Comparison of ENCODE assay signal across 27 cellular contexts in the genomic region with DNA sequence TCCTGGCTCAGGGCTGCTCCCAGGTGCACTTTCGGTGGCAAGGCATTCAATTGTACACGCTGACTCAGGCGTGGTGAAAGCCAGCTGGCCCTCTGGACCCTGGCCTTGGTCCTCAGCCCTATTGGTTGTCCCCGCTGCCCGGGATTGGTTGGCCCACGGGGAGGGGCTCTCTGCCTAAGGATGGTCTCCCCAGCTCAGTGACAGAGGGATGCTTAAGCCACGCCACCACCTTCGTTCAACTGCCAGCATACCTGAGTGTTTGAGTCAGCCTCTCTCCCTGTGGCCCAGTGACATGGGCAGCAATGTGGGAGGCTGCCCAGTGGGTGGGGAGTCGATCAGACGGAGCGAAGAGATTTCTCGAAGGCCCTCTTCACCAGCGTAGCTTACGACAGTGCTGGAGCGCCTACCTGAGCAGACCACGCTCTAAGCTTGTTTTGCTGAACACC. TPM values are rescaled to one million over a fixed set of nuclear protein-coding genes. Genes with fewer than 3 reads are reported as not detected.
DNase-seq lines count a peak whose midpoint lies in the region; ATAC-seq, FAIRE-seq and TF ChIP-seq lines count a peak whose summit lies in the region.
"Had no signal": no experiment of that assay in that cellular context is flagged by ENCODE, and none has a peak within 500 bp of the region (broad histone marks: within the 10 kb centered on the region; RNA-seq: fewer than 3 reads in every experiment).

No MANE protein-coding gene starts in this region.

- ATAC-seq in GM18498 (IDR thresholded peaks at IDR 0.05; ENCODE audit: unreplicated experiment) = no peak
- ATAC-seq: activated CD8-positive, alpha-beta T cell treated with anti-CD3 and anti-CD28 coated beads for 36 hours; activated naive CD8-positive, alpha-beta T cell treated with anti-CD3 and anti-CD28 coated beads, Interleukin-2, amount 50 U/mL, for 24 hours; naive thymus-derived CD8-positive, alpha-beta T cell; T-cell had no signal

- no peak overlapping the region for H2BK120ac ChIP-seq in trophoblast cell (ENCODE audit: insufficient read depth, low read length, poor library complexity)

- intact Hi-C loops in CD14-positive monocyte (cut with micrococcal nuclease) = no loop called here

- H3K27ac ChIP-seq in trophoblast cell (ENCODE audit: low read depth, low read length) = no peak overlapping the region
- H3K27ac ChIP-seq: dorsolateral prefrontal cortex, transverse colon had no signal

- H3K36me3 Mint-ChIP-seq in CD14-positive monocyte = peaks cover 3 to 11% of the 10 kb centered on the region in 2 donors
- H3K36me3 Mint-ChIP-seq: T-cell had no signal

- H3K4me1 Mint-ChIP-seq in CD14-positive monocyte = peaks cover 74% of the 10 kb centered on the region

- H2BK5ac ChIP-seq in trophoblast cell (ENCODE audit: low read depth, low read length, poor library complexity) = no peak overlapping the region

- H4K12ac ChIP-seq in trophoblast cell (ENCODE audit: low read depth, low read length) = no peak overlapping the region

- H3K36me3 ChIP-seq in trophoblast cell (ENCODE audit: control insufficient read depth in 1 of 2, insufficient read depth in 2 of 2, low read length in 2 of 2) (no peaks in the 10 kb centered on the region), MG63 (no peaks in the 10 kb centered on the region)
- H3K36me3 ChIP-seq: transverse colon had no signal

- H2AFZ ChIP-seq in trophoblast cell (ENCODE audit: insufficient read depth, low read length, poor library complexity) = no peak overlapping the region

- H3K23ac ChIP-seq in trophoblast cell (ENCODE audit: low read length) = no peak overlapping the region

- H3K18ac ChIP-seq in trophoblast cell (ENCODE audit: low read length) = no peak overlapping the region

- H3K4ac ChIP-seq in trophoblast cell (ENCODE audit: low read depth, low read length) = no peak overlapping the region

- H3K4me1 ChIP-seq in trophoblast cell (ENCODE audit: control insufficient read depth in 1 of 2, insufficient read depth in 2 of 2, low read length in 2 of 2) = peaks cover 18 to 20% of the 10 kb centered on the region in 2 experiments

- H3K9ac ChIP-seq in trophoblast cell (ENCODE audit: low read length) = no peak overlapping the region

- no peak overlapping the region for H3K4me2 ChIP-seq in trophoblast cell (ENCODE audit: low read length)

- H3K4me3 Mint-ChIP-seq in CD14-positive monocyte = no peak overlapping the region
- H3K4me3 Mint-ChIP-seq: activated CD8-positive, alpha-beta T cell treated with anti-CD3 and anti-CD28 coated beads for 36 hours; naive thymus-derived CD8-positive, alpha-beta T cell; stimulated activated naive CD8-positive, alpha-beta T cell treated with anti-CD3 and anti-CD28 coated beads, Interleukin-15, Interleukin-2, amounts not matched to agents 100 ng/mL and 50 ng/mL, for 24 hours; T-cell had no signal

- no peak overlapping the region for H4K8ac ChIP-seq in trophoblast cell (ENCODE audit: low read depth, low read length)

- TF ChIP-seq CTCF in CD14-positive monocyte (IDR thresholded peaks at IDR 0.05) = no peak

- H3K27me3 ChIP-seq in trophoblast cell (ENCODE audit: insufficient read depth, low read length) (no peaks in the 10 kb centered on the region), MG63 (no peaks in the 10 kb centered on the region)
- H3K27me3 ChIP-seq: transverse colon had no signal

- no peak overlapping the region for H4K91ac ChIP-seq in trophoblast cell (ENCODE audit: low read depth, low read length)

- H3K27ac Mint-ChIP-seq in CD14-positive monocyte = peak overlapping the region in 5 of 7 donors; percentile 8 to 92 (median 68)
- H3K27ac Mint-ChIP-seq: activated CD8-positive, alpha-beta T cell treated with anti-CD3 and anti-CD28 coated beads for 36 hours; T-cell had no signal

- H2AK5ac ChIP-seq in trophoblast cell (ENCODE audit: low read length) = peak overlapping the region; percentile 27

- H3K14ac ChIP-seq in trophoblast cell (ENCODE audit: low read length) = no peak overlapping the region

- no peak overlapping the region for H3K4me3 ChIP-seq in trophoblast cell (ENCODE audit: low read depth, low read length)
- H3K4me3 ChIP-seq in MG63 = no peak overlapping the region
- H3K4me3 ChIP-seq: dorsolateral prefrontal cortex, transverse colon had no signal

- H3K27me3 Mint-ChIP-seq in CD14-positive monocyte (ENCODE audit: low read depth in 3 of 3) = peaks cover 0 to 8% (median 2%) of the 10 kb centered on the region in 3 donors
- H3K27me3 Mint-ChIP-seq: activated CD8-positive, alpha-beta T cell treated with anti-CD3 and anti-CD28 coated beads for 36 hours; activated naive CD8-positive, alpha-beta T cell treated with anti-CD3 and anti-CD28 coated beads, Interleukin-2, amount 50 U/mL, for 24 hours; B cell; naive thymus-derived CD8-positive, alpha-beta T cell; stimulated activated naive CD8-positive, alpha-beta T cell treated with anti-CD3 and anti-CD28 coated beads, Interleukin-15, Interleukin-2, amounts not matched to agents 100 ng/mL and 50 ng/mL, for 24 hours had no signal

- DNase-seq in CD14-positive monocyte (ENCODE audit: low spot score) = no peak
- DNase-seq in HT-29 (ENCODE audit: low spot score) = peak; percentile 29
- peak; percentile 27 for DNase-seq in kidney glomerular epithelial cell (lab: John Stamatoyannopoulos, UW)
- DNase-seq in trophoblast cell = peak in 1 of 2 donors; percentile 51
- no peak for DNase-seq in MG63
- no peak for DNase-seq in frontal cortex (ENCODE audit: low spot score in 2 of 2)
- DNase-seq in T-helper 9 cell = no peak
- DNase-seq: activated CD4-positive, CD25-positive, alpha-beta regulatory T cell treated with anti-CD3 and anti-CD28 coated beads, Interleukin-2, amount 50 U/mL, for 72 hours; activated CD8-positive, alpha-beta T cell treated with anti-CD3 and anti-CD28 coated beads for 36 hours; activated gamma-delta T cell; activated naive CD8-positive, alpha-beta T cell treated with anti-CD3 and anti-CD28 coated beads, Interleukin-2, amount 50 U/mL, for 24 hours; COR-L47; IMR-90; left cardiac atrium; naive thymus-derived CD8-positive, alpha-beta T cell; NCI-H1417 treated with DMSO at 0.1 percent for 48 hours; NCI-H2081 treated with DMSO at 0.1 percent for 48 hours; retina; SIG-M5; T-cell; transverse colon had no signal

- H3K9me3 ChIP-seq in trophoblast cell (ENCODE audit: insufficient read depth, low read depth, low read length) (no peaks in the 10 kb centered on the region), MG63 (no peaks in the 10 kb centered on the region)
- H3K9me3 ChIP-seq: transverse colon had no signal

- peaks cover 9% of the 10 kb centered on the region for H3K79me1 ChIP-seq in trophoblast cell (ENCODE audit: low read length)

- H3K9me3 Mint-ChIP-seq in CD14-positive monocyte = peaks cover 0 to 5% (median 0%) of the 10 kb centered on the region in 7 donors
- H3K9me3 Mint-ChIP-seq: activated CD8-positive, alpha-beta T cell treated with anti-CD3 and anti-CD28 coated beads for 36 hours; activated naive CD8-positive, alpha-beta T cell treated with anti-CD3 and anti-CD28 coated beads, Interleukin-2, amount 50 U/mL, for 24 hours; naive thymus-derived CD8-positive, alpha-beta T cell; stimulated activated naive CD8-positive, alpha-beta T cell treated with anti-CD3 and anti-CD28 coated beads, Interleukin-15, Interleukin-2, amounts not matched to agents 100 ng/mL and 50 ng/mL, for 24 hours; T-cell had no signal

- FAIRE-seq in frontal cortex (lab: Jason Lieb, UNC) = no peak
- FAIRE-seq: A204.1, GM12892 had no signal

- H3K79me2 ChIP-seq in trophoblast cell (ENCODE audit: control insufficient read depth, insufficient read depth, low read length, poor library complexity) = no peaks in the 10 kb centered on the region

- H2BK12ac ChIP-seq in trophoblast cell (ENCODE audit: low read length) = no peak overlapping the region

- no CpG with 5 or more reads among the region's 16 CpGs for WGBS in trophoblast cell (ENCODE audit: extremely low coverage, insufficient coverage, insufficient read length)

RNA-seq across cellular contexts. Expression of a gene that starts 30.3 kb away (rescaled TPM):
- polyA plus RNA-seq in CD14-positive monocyte = 100 to 1,000 TPM; 157 to 187 TPM
- 0.23 TPM in 1 of 2 replicates, not detected in the other for total RNA-seq in HT-29 (2014; rRNA removed; shearing (Covaris generic))
- polyA plus RNA-seq in trophoblast cell (2013) = 4.1 and 4.2 TPM in 2 replicates
- total RNA-seq in MG63 (2014; rRNA removed; shearing (Covaris generic); ENCODE audit: low replicate concordance) = not detected in 2 replicates
- 3.7 TPM for total RNA-seq in frontal cortex
- total RNA-seq: IMR-90 had no signal
- polyA plus RNA-seq: IMR-90 had no signal

Comparison
In these comparisons a context has a peak if more than half of its experiments do, and no peak if none do; other contexts are left out.
1. DNase-seq: peak in HT-29 (single experiment) and kidney glomerular epithelial cell (single experiment); none in CD14-positive monocyte (single experiment), MG63 (single experiment), frontal cortex (0 of 2) and T-helper 9 cell (single experiment).